1 cellular context compared by ENCODE assay signal in genomic region chr16:89363621-89364393, GRCh38.
TF ChIP-seq lines count a peak whose summit lies in the region.

No MANE protein-coding gene starts in this region.

TF ChIP-seq in GM23338, 12 proteins besides CTCF, POLR2A, EP300 and RAD21 (continued from another document):
- TF ChIP-seq ZNF462 (CRISPR knock-in tag; IDR thresholded peaks at IDR 0.05) (no peak), REST (IDR thresholded peaks at IDR 0.05; ENCODE audit: unreplicated experiment) (no peak), ETS1 (IDR thresholded peaks at IDR 0.05) (no peak), EZH2 (IDR thresholded peaks at IDR 0.05; ENCODE audit: low read depth, unreplicated experiment) (no peak), JUNB (IDR thresholded peaks at IDR 0.05; ENCODE audit: unreplicated experiment) (no peak), NANOG (IDR thresholded peaks at IDR 0.05; ENCODE audit: borderline replicate concordance) (no peak), STAT1 (IDR thresholded peaks at IDR 0.05; ENCODE audit: unreplicated experiment) (no peak), CREB1 (CRISPR knock-in tag; IDR thresholded peaks at IDR 0.05; ENCODE audit: low read depth) (no peak)
